In genomic region chr13:101527130-101527529, GRCh38 we compare ENCODE assay signal across 22 cellular contexts.
"Had no signal": no experiment of that assay in that cellular context is flagged by ENCODE, and none has a peak within 500 bp of the region (broad histone marks: within the 10 kb centered on the region; RNA-seq: fewer than 3 reads in every experiment).

No MANE protein-coding gene starts in this region.

- H3K27me3 Mint-ChIP-seq: activated B cell treated with CpG ODN at 0.5 μM for 24 hours had no signal

- H3K9me3 ChIP-seq: MG63 had no signal

- H3K4me3 ChIP-seq: MG63 had no signal

- H3K27me3 ChIP-seq: MG63 had no signal

- H3K9me3 Mint-ChIP-seq: activated B cell treated with CpG ODN at 0.5 μM for 24 hours; activated CD4-positive, alpha-beta T cell treated with anti-CD3 and anti-CD28 coated beads, Interleukin-2, amount 10 ng/mL, durations not matched to agents 24 days and 14 days; activated naive CD4-positive, alpha-beta T cell treated with anti-CD3 and anti-CD28 coated beads for 36 hours; activated T-cell treated with anti-CD3 and anti-CD28 coated beads, Interleukin-2, amount 50 U/mL, for 4 hours; activated T-helper 17 cell treated with anti-CD3 and anti-CD28 coated beads, Interleukin-2, amount 50 U/mL, for 72 hours had no signal

- ATAC-seq: activated T-cell treated with anti-CD3 and anti-CD28 coated beads, Interleukin-2, amount 50 U/mL, for 4 hours; activated T-helper 17 cell treated with anti-CD3 and anti-CD28 coated beads, Interleukin-2, amount 50 U/mL, for 72 hours; T-helper 17 cell had no signal

- H3K36me3 Mint-ChIP-seq: activated naive CD8-positive, alpha-beta T cell had no signal

- H3K27ac Mint-ChIP-seq: activated B cell treated with CpG ODN at 0.5 μM for 24 hours; activated CD4-positive, alpha-beta T cell treated with anti-CD3 and anti-CD28 coated beads, Interleukin-2, amount 10 ng/mL, durations not matched to agents 24 days and 14 days; activated naive CD4-positive, alpha-beta T cell treated with anti-CD3 and anti-CD28 coated beads for 36 hours; activated naive CD8-positive, alpha-beta T cell; activated T-helper 17 cell treated with anti-CD3 and anti-CD28 coated beads, Interleukin-2, amount 50 U/mL, for 72 hours; T-helper 17 cell had no signal

- H3K4me1 Mint-ChIP-seq: activated B cell treated with CpG ODN at 0.5 μM for 24 hours; activated CD4-positive, alpha-beta T cell treated with anti-CD3 and anti-CD28 coated beads, Interleukin-2, amount 10 ng/mL, durations not matched to agents 24 days and 14 days; activated T-helper 17 cell treated with anti-CD3 and anti-CD28 coated beads, Interleukin-2, amount 50 U/mL, for 72 hours had no signal

- H3K4me3 Mint-ChIP-seq: activated B cell treated with CpG ODN at 0.5 μM for 24 hours; activated CD4-positive, alpha-beta T cell treated with anti-CD3 and anti-CD28 coated beads, Interleukin-2, amount 10 ng/mL, durations not matched to agents 24 days and 14 days; activated naive CD4-positive, alpha-beta T cell treated with anti-CD3 and anti-CD28 coated beads for 36 hours; activated naive CD8-positive, alpha-beta T cell; activated T-cell treated with anti-CD3 and anti-CD28 coated beads, Interleukin-2, amount 50 U/mL, for 4 hours; activated T-helper 17 cell treated with anti-CD3 and anti-CD28 coated beads, Interleukin-2, amount 50 U/mL, for 72 hours; T-helper 17 cell had no signal

- DNase-seq: activated B cell treated with CpG ODN at 0.5 μM for 24 hours; activated CD4-positive, alpha-beta T cell treated with anti-CD3 and anti-CD28 coated beads for 1 hour; activated CD4-positive, alpha-beta T cell treated with anti-CD3 and anti-CD28 coated beads, Interleukin-2, amount 10 ng/mL, durations not matched to agents 24 days and 14 days; activated CD4-positive, alpha-beta T cell treated with anti-CD3 and anti-CD28 coated beads, Interleukin-2, amount 50 U/mL, for 48 hours; activated CD8-positive, alpha-beta memory T cell treated with anti-CD3 and anti-CD28 coated beads for 24 hours; activated gamma-delta T cell; activated naive CD4-positive, alpha-beta T cell treated with anti-CD3 and anti-CD28 coated beads for 36 hours; activated T-cell treated with anti-CD3 and anti-CD28 coated beads, Interleukin-2, amount 50 U/mL, for 4 hours; KG1; MG63; MV-4-11; NCI-H1092 treated with DMSO at 0.1 percent for 48 hours; NCI-H1417 treated with DMSO at 0.1 percent for 48 hours; NCI-H1694; NCI-H2029 treated with DMSO at 0.1 percent for 48 hours; NCI-H510A treated with DMSO at 0.1 percent for 48 hours; NCI-H69; SIG-M5; T-helper 17 cell; T-helper 9 cell had no signal

- H3K36me3 ChIP-seq: MG63 had no signal
